8 cellular contexts compared by ENCODE assay signal in the genomic region with DNA sequence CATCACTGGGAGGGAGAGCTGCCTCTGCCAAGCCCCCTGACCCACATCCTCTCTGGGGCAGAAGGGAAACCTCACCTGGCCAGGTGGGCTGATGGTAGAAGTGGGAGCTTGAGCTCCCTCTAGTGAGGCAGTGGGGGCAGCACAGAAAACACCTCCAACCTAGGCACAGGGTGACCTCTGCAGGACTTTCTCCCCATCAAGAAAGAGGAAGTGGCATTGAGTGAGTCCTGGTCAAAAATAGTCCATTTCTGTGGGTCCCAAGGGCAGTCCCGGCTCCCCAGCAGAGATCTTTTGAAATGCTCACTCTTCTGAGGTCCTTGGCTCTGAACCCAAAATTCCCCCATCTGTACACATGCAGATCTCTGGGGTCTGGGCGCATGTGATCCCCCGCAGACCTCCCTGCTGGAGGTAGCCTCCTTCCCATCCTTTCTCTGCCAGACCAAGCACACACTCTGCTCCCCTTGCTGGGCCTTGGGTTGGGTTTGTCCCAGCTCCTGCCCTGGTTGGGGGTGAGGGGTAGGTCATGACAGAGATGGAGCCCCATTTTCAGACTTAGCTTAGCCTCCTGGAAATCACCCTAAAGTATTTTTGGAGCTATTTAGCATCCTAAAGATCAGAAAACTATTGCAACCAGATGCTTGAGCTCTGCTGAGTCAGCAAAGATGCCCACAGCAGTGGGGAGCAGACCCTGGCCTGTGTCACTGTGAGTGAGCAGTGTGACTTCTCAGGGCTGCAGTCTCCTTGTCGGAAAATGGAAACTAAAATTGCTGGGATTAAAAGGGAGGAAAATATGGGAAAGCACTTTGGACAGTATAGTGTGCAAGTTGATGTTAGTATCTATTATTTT. TPM values are rescaled to one million over a fixed set of nuclear protein-coding genes. Genes with fewer than 3 reads are reported as not detected.
DNase-seq lines count a peak whose midpoint lies in the region; ATAC-seq and TF ChIP-seq lines count a peak whose summit lies in the region.

No MANE protein-coding gene starts in this region.

- peaks cover 13% of the 10 kb centered on the region for H3K9me3 Mint-ChIP-seq in Caco-2 (ENCODE audit: unreplicated experiment)

- peak; percentile 95 for ATAC-seq in GM21515 (IDR thresholded peaks at IDR 0.05; ENCODE audit: unreplicated experiment)
- ATAC-seq in foreskin keratinocyte, result no peak

- TF ChIP-seq CTCF in Caco-2 (IDR thresholded peaks at IDR 0.05; ENCODE audit: insufficient read depth in 1 of 2, low read depth in 1 of 2, low read length in 1 of 2, severe bottlenecking in 1 of 2, unreplicated experiment in 1 of 2), result peak; percentile 5 to 29
- TF ChIP-seq CTCF in foreskin keratinocyte (conservative IDR thresholded peaks at IDR 0.05), result peak; percentile 34

- peaks cover 16% of the 10 kb centered on the region for H3K27me3 Mint-ChIP-seq in Caco-2 (ENCODE audit: insufficient read depth, unreplicated experiment)

- DNase-seq in Caco-2 (no peak), foreskin keratinocyte (no peak), NCI-H2081 treated with DMSO at 0.1 percent for 48 hours (lab: John Stamatoyannopoulos, UW) (no peak), dermis blood vessel endothelial cell (no peak)
- peak; percentile 68 to 72 for DNase-seq in activated CD4-positive, alpha-beta T cell treated with anti-CD3 and anti-CD28 coated beads, Interleukin-2, amount 50 U/mL, for 48 hours
- peak; percentile 45 for DNase-seq in stimulated activated CD8-positive, alpha-beta memory T cell treated with anti-CD3 and anti-CD28 coated beads, Interleukin-12 subunit alpha, Interleukin-12 subunit beta, amount 100 ng/mL, for 1 hour (ENCODE audit: low read depth)

- no peaks in the 10 kb centered on the region for H3K4me1 Mint-ChIP-seq in Caco-2 (ENCODE audit: low read depth, unreplicated experiment)

- no peaks in the 10 kb centered on the region; the same call in 1 of the 2 replicates for H3K27me3 ChIP-seq in Caco-2 (replicated peaks; ENCODE audit: control insufficient read depth, insufficient read depth, low read length)
- H3K27me3 ChIP-seq in foreskin keratinocyte, result no peaks in the 10 kb centered on the region

- H3K27ac ChIP-seq in foreskin keratinocyte, result no peak overlapping the region

- no peak for TF ChIP-seq EP300 in Ishikawa (IDR thresholded peaks at IDR 0.05; ENCODE audit: borderline replicate concordance)

- H3K4me3 Mint-ChIP-seq in Caco-2 (ENCODE audit: unreplicated experiment), result no peak overlapping the region

- peak; percentile 53 for TF ChIP-seq RAD21 in Ishikawa (IDR thresholded peaks at IDR 0.05; ENCODE audit: low read depth)

- no peak overlapping the region for H3K4me3 ChIP-seq in Caco-2 (ENCODE audit: low read depth, low read length)

- POLR2A ChIA-PET in Caco-2 (lab: Charles Lee), result no interaction called here

- no TSS peak for BruUV-seq in Caco-2 (replicated peaks; lab: Mats Ljungman, UMichigan)

- no peak overlapping the region for H3K27ac Mint-ChIP-seq in Caco-2 (ENCODE audit: unreplicated experiment)

- H3K4me1 ChIP-seq in Caco-2 (no peaks in the 10 kb centered on the region), foreskin keratinocyte (no peaks in the 10 kb centered on the region)

- intact Hi-C loops in Caco-2 (cut with micrococcal nuclease; ENCODE audit: unreplicated experiment), result no loop called here

- H3K9me3 ChIP-seq in Caco-2, result no peaks in the 10 kb centered on the region; the same call in 1 of the 2 replicates

- H3K36me3 Mint-ChIP-seq in Caco-2 (ENCODE audit: insufficient read depth, unreplicated experiment), result no peaks in the 10 kb centered on the region

- H3K36me3 ChIP-seq in Caco-2 (ENCODE audit: control insufficient read depth, insufficient read depth, low read length), result no peaks in the 10 kb centered on the region

- CTCF ChIA-PET in Caco-2 (lab: Charles Lee), result no interaction called here

TF ChIP-seq in Ishikawa, 13 proteins besides CTCF, POLR2A, EP300 and RAD21:
- TF ChIP-seq REST (IDR thresholded peaks at IDR 0.05; ENCODE audit: low read depth) (no peak), FOXM1 (IDR thresholded peaks at IDR 0.05; ENCODE audit: borderline replicate concordance, low read depth) (no peak), YY1 (IDR thresholded peaks at IDR 0.05; ENCODE audit: low read depth) (no peak), CEBPB (IDR thresholded peaks at IDR 0.05) (no peak), TCF12 (IDR thresholded peaks at IDR 0.05; ENCODE audit: low read depth) (no peak)

RNA-seq across cellular contexts. Expression of gene LCP2, which starts 41.6 kb away (rescaled TPM):
- total RNA-seq in Caco-2 (2022) (not detected in 2 replicates), foreskin keratinocyte (not detected in 2 replicates), dermis blood vessel endothelial cell (2.4 TPM in 1 of 2 replicates, not detected in the other)
- not detected in 2 replicates for polyA plus RNA-seq in foreskin keratinocyte

RNA-seq across cellular contexts. Expression of gene KCNMB1, which starts 50.0 kb away (rescaled TPM):
- not detected in 2 replicates for total RNA-seq in Caco-2 (2022)
- total RNA-seq in foreskin keratinocyte, result not detected in 2 replicates
- not detected in 2 replicates for polyA plus RNA-seq in foreskin keratinocyte
- not detected in 2 replicates for total RNA-seq in dermis blood vessel endothelial cell

Comparison
In these comparisons a context has a peak if more than half of its experiments do, and no peak if none do; other contexts are left out.
1. DNase-seq: peak in activated CD4-positive, alpha-beta T cell treated with anti-CD3 and anti-CD28 coated beads, Interleukin-2, amount 50 U/mL, for 48 hours (2 of 2) and stimulated activated CD8-positive, alpha-beta memory T cell treated with anti-CD3 and anti-CD28 coated beads, Interleukin-12 subunit alpha, Interleukin-12 subunit beta, amount 100 ng/mL, for 1 hour (single experiment); none in Caco-2 (0 of 2), foreskin keratinocyte (0 of 2), NCI-H2081 treated with DMSO at 0.1 percent for 48 hours (single experiment) and dermis blood vessel endothelial cell (single experiment).